Comparison of ENCODE assay signal across 24 cellular contexts in the genomic region with DNA sequence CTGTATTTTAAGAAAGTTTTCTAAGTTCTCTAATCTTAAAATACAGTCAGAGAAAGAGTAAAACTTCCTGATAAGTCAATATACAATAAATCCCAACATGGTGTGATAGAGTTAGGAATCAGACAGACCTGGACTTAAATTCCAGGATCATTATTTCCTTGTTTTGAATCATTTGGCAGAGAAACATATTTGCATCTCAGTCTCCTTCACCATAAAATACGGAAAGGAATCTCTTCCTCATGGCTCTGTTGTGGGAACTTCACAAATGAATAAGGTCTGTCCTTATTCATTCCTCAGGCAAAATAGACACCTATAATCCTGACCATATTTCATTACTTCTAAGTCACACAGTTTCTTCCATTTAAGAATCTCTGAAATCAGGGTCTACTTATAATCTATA. TPM values are rescaled to one million over a fixed set of nuclear protein-coding genes. Genes with fewer than 3 reads are reported as not detected.
A peak's percentile ranks its signal among the peaks of the same experiment; 100 is the strongest.
DNase-seq lines count a peak whose midpoint lies in the region; ATAC-seq, FAIRE-seq and TF ChIP-seq lines count a peak whose summit lies in the region.
"Had no signal": no experiment of that assay in that cellular context is flagged by ENCODE, and none has a peak within 500 bp of the region (broad histone marks: within the 10 kb centered on the region; RNA-seq: fewer than 3 reads in every experiment).

No MANE protein-coding gene starts in this region.

- H3K4me3 Mint-ChIP-seq in activated T-cell treated with anti-CD3 and anti-CD28 coated beads, Interleukin-2, amount 50 U/mL, for 72 hours, result no peak overlapping the region
- H3K4me3 Mint-ChIP-seq: CD4-positive, alpha-beta T cell; CD8-positive, alpha-beta T cell had no signal

- TF ChIP-seq RAD21 in HCT116 (IDR thresholded peaks at IDR 0.05; ENCODE audit: low read depth), result no peak

- RAD21 ChIA-PET in HCT116 (lab: Charles Lee; ENCODE audit: low non-redundant PET in 1 of 2, low total read pairs in 2 of 2, uncharacterized antibody in 2 of 2, unreplicated experiment in 2 of 2), result no interaction called here

- H3K9ac ChIP-seq in HCT116 (ENCODE audit: low read length) (no peak overlapping the region), endothelial cell of umbilical vein (replicated peaks; ENCODE audit: extremely low read depth, insufficient read depth, low read length) (no peak overlapping the region)
- H3K9ac ChIP-seq: BLaER1 had no signal

- peaks cover 0 to 13% of the 10 kb centered on the region in 2 experiments; a peak in 2 of 4 replicates for H3K4me1 ChIP-seq in HCT116 (ENCODE audit: control insufficient read depth in 1 of 2, insufficient read depth in 2 of 2, low read length in 2 of 2)
- H3K4me1 ChIP-seq in endothelial cell of umbilical vein (ENCODE audit: control insufficient read depth, extremely low read depth, insufficient read depth, low read length), result no peaks in the 10 kb centered on the region
- H3K4me1 ChIP-seq in psoas muscle, result no peaks in the 10 kb centered on the region

- H3K79me2 ChIP-seq in HCT116 (ENCODE audit: insufficient read depth, low read length) (no peaks in the 10 kb centered on the region), endothelial cell of umbilical vein (ENCODE audit: control insufficient read depth, insufficient read depth, low read length) (no peaks in the 10 kb centered on the region)

- H3K4me3 ChIP-seq in HCT116 (replicated peaks in 1 of 2; ENCODE audit: low read depth in 1 of 2, low read length in 2 of 2) (no peak overlapping the region), endothelial cell of umbilical vein (replicated peaks in 1 of 3; ENCODE audit: insufficient read depth in 1 of 3, low read depth in 1 of 3, low read length in 3 of 3) (no peak overlapping the region), psoas muscle (no peak overlapping the region)
- H3K4me3 ChIP-seq: BLaER1 had no signal

- H3K4me1 Mint-ChIP-seq in activated T-cell treated with anti-CD3 and anti-CD28 coated beads, Interleukin-2, amount 50 U/mL, for 72 hours (ENCODE audit: low read depth), result peaks cover 13% of the 10 kb centered on the region

- FAIRE-seq in endothelial cell of umbilical vein (lab: Jason Lieb, UNC) (no peak), RCC 7860 (lab: Jason Lieb, UNC) (no peak)
- FAIRE-seq: A204.1, D721Med, G401.6, GM12891, GM19239 had no signal

- H3K36me3 Mint-ChIP-seq in activated T-cell treated with anti-CD3 and anti-CD28 coated beads, Interleukin-2, amount 50 U/mL, for 72 hours (ENCODE audit: insufficient read depth in 2 of 2), result no peaks in the 10 kb centered on the region
- H3K36me3 Mint-ChIP-seq: CD8-positive, alpha-beta T cell had no signal

- no peaks in the 10 kb centered on the region for H3K27me3 ChIP-seq in HCT116 (ENCODE audit: insufficient read depth, low read length)
- H3K27me3 ChIP-seq in endothelial cell of umbilical vein (ENCODE audit: control insufficient read depth in 2 of 2, insufficient read depth in 2 of 2, low read length in 2 of 2), result no peaks in the 10 kb centered on the region
- no peaks in the 10 kb centered on the region for H3K27me3 ChIP-seq in psoas muscle (ENCODE audit: insufficient read depth in 3 of 3, low read length in 2 of 3)
- H3K27me3 ChIP-seq: BE2C, BLaER1 had no signal

- CTCF ChIA-PET in HCT116 (lab: Charles Lee), result no interaction called here
- CTCF ChIA-PET in endothelial cell of umbilical vein (lab: Charles Lee), result interaction anchor here (1.1 to 1.4 kb wide), 2 partner anchors 11 to 20 kb away, joined by 3 to 8 read pairs; no protein-coding TSS in a partner anchor

- TF ChIP-seq CTCF in C4-2B (conservative IDR thresholded peaks at IDR 0.05) (no peak), HCT116 (IDR thresholded peaks at IDR 0.05 in 2 of 3, conservative IDR thresholded peaks at IDR 0.05 in 1 of 3; ENCODE audit: borderline replicate concordance in 1 of 3, insufficient read depth in 1 of 3, low read depth in 2 of 3, low read length in 2 of 3) (no peak), endothelial cell of umbilical vein (IDR thresholded peaks at IDR 0.05; ENCODE audit: extremely low read depth in 1 of 2, insufficient read depth in 1 of 2, low read depth in 1 of 2, low read length in 2 of 2) (no peak), psoas muscle (IDR thresholded peaks at IDR 0.05) (no peak)

- ATAC-seq in HCT116 (no peak), left colon (peak; percentile 69), psoas muscle (no peak), GM21723 (IDR thresholded peaks at IDR 0.05; ENCODE audit: unreplicated experiment) (no peak)
- no peak for ATAC-seq in activated T-cell treated with anti-CD3 and anti-CD28 coated beads, Interleukin-2, amount 50 U/mL, for 72 hours (replicated peaks in 1 of 2)
- ATAC-seq: CD8-positive, alpha-beta T cell had no signal

- BruUV-seq in HCT116 (replicated peaks; lab: Mats Ljungman, UMichigan) (no TSS peak), endothelial cell of umbilical vein (replicated peaks; lab: Mats Ljungman, UMichigan) (no TSS peak)

- H2AFZ ChIP-seq in HCT116 (ENCODE audit: low read depth, low read length, poor library complexity, severe bottlenecking), result peak overlapping the region; percentile 50
- no peak overlapping the region for H2AFZ ChIP-seq in endothelial cell of umbilical vein (ENCODE audit: low read depth, low read length)

- DNase-seq in HCT116 (ENCODE audit: low read depth, low spot score) (no peak), endothelial cell of umbilical vein (ENCODE audit: low read depth, low spot score) (peak; percentile 10), left colon (no peak), RCC 7860 (ENCODE audit: low spot score) (no peak), psoas muscle (no peak)
- DNase-seq in activated T-cell treated with anti-CD3 and anti-CD28 coated beads, Interleukin-2, amount 50 U/mL, for 72 hours, result no peak
- DNase-seq: 8988T; ACHN; BE2C; C1 segment of cervical spinal cord; Caco-2; Calu3; CD4-positive, alpha-beta T cell; CD8-positive, alpha-beta T cell; DMS79 treated with DMSO at 0.1 percent for 48 hours; GF-D8 had no signal

- H3K27ac ChIP-seq in C4-2B, result peak overlapping the region; percentile 40
- no peak overlapping the region for H3K27ac ChIP-seq in HCT116 (ENCODE audit: low read depth, low read length)
- H3K27ac ChIP-seq in endothelial cell of umbilical vein (ENCODE audit: insufficient read depth, low read depth, low read length), result no peak overlapping the region
- no peak overlapping the region for H3K27ac ChIP-seq in psoas muscle
- H3K27ac ChIP-seq: BLaER1 had no signal

- H3K27me3 Mint-ChIP-seq in activated T-cell treated with anti-CD3 and anti-CD28 coated beads, Interleukin-2, amount 50 U/mL, for 72 hours (ENCODE audit: low read depth), result peaks cover 6% of the 10 kb centered on the region
- H3K27me3 Mint-ChIP-seq: CD4-positive, alpha-beta T cell had no signal

- dilution Hi-C loops in endothelial cell of umbilical vein (cut with MboI; ENCODE audit: extremely low pct_ligation_motif_present, low sequenced_read_pairs), result no loop called here

- POLR2A ChIA-PET in HCT116 (lab: Charles Lee), result no interaction called here
- POLR2A ChIA-PET in endothelial cell of umbilical vein (lab: Charles Lee), result no interaction called here

- TF ChIP-seq POLR2A in HCT116 (IDR thresholded peaks at IDR 0.05; ENCODE audit: borderline replicate concordance, extremely low read depth, insufficient read depth, insufficient read length) (no peak), endothelial cell of umbilical vein (IDR thresholded peaks at IDR 0.05; ENCODE audit: low read depth, low read length) (no peak)

- H4K20me1 ChIP-seq in HCT116 (ENCODE audit: insufficient read depth) (no peaks in the 10 kb centered on the region), endothelial cell of umbilical vein (replicated peaks; ENCODE audit: control insufficient read depth, extremely low read depth, insufficient read depth, low read length) (no peaks in the 10 kb centered on the region)
- H4K20me1 ChIP-seq: BLaER1 had no signal

- whole genome bisulfite sequencing in psoas muscle, 3 donors, result 80 to 83% (median 81%) methylated on average over 1 of the region's 1 CpG

- no peaks in the 10 kb centered on the region for H3K9me1 ChIP-seq in endothelial cell of umbilical vein (replicated peaks; ENCODE audit: control insufficient read depth, extremely low read depth, insufficient read depth, low read length)

- H3K4me2 ChIP-seq in HCT116 (ENCODE audit: low read length) (no peak overlapping the region), endothelial cell of umbilical vein (ENCODE audit: insufficient read depth, low read length) (no peak overlapping the region)
- H3K4me2 ChIP-seq: BLaER1 had no signal

- H3K9me2 ChIP-seq in HCT116 (ENCODE audit: insufficient read depth), result no peaks in the 10 kb centered on the region

- H3K9me3 ChIP-seq in HCT116 (ENCODE audit: control insufficient read depth in 1 of 2, insufficient read depth in 1 of 2, low read depth in 1 of 2, low read length in 2 of 2) (no peaks in the 10 kb centered on the region), endothelial cell of umbilical vein (replicated peaks; ENCODE audit: control insufficient read depth, insufficient read depth, low read length) (no peaks in the 10 kb centered on the region), psoas muscle (no peaks in the 10 kb centered on the region)
- H3K9me3 ChIP-seq: BE2C, BLaER1, Caco-2 had no signal

- H3K27ac Mint-ChIP-seq in activated T-cell treated with anti-CD3 and anti-CD28 coated beads, Interleukin-2, amount 50 U/mL, for 72 hours, result no peak overlapping the region
- H3K27ac Mint-ChIP-seq: CD4-positive, alpha-beta T cell; CD8-positive, alpha-beta T cell had no signal

- no peaks in the 10 kb centered on the region for H3K36me3 ChIP-seq in HCT116 (ENCODE audit: control insufficient read depth in 1 of 2, insufficient read depth in 2 of 2, low read length in 2 of 2)
- no peaks in the 10 kb centered on the region for H3K36me3 ChIP-seq in endothelial cell of umbilical vein (ENCODE audit: control insufficient read depth in 2 of 2, extremely low read depth in 1 of 2, insufficient read depth in 2 of 2, low read length in 2 of 2)
- H3K36me3 ChIP-seq in psoas muscle (ENCODE audit: insufficient read depth in 1 of 2, low read depth in 1 of 2), result no peaks in the 10 kb centered on the region
- H3K36me3 ChIP-seq: BE2C, BLaER1 had no signal

- no peaks in the 10 kb centered on the region for H3K9me3 Mint-ChIP-seq in activated T-cell treated with anti-CD3 and anti-CD28 coated beads, Interleukin-2, amount 50 U/mL, for 72 hours
- H3K9me3 Mint-ChIP-seq: CD4-positive, alpha-beta T cell; CD8-positive, alpha-beta T cell had no signal

- intact Hi-C loops in HCT116 (cut with micrococcal nuclease) (no loop called here), endothelial cell of umbilical vein (cut with micrococcal nuclease) (no loop called here), left colon (cut with DNase I, micrococcal nuclease) (no loop called here), psoas muscle (cut with DNase I) (loop anchor here in 1 of 2 donors (5.0 kb wide), 1 partner anchor 58 kb away; no protein-coding TSS in a partner anchor)

RNA-seq across cellular contexts. Expression of a gene that starts 19.3 kb away (rescaled TPM):
- not detected for total RNA-seq in HCT116 (2021; ENCODE audit: unreplicated experiment)
- polyA plus RNA-seq in HCT116 (2012), result not detected in 2 replicates
- total RNA-seq in endothelial cell of umbilical vein, result 0.85 TPM in 1 of 2 replicates, not detected in the other
- polyA plus RNA-seq in endothelial cell of umbilical vein, result 0.29 and 0.30 TPM in 2 replicates
- polyA plus RNA-seq in endothelial cell of umbilical vein (2011; cell fraction: cytosol; rRNA removed), result 0.31 and 0.35 TPM in 2 replicates
- 0.20 and 0.59 TPM in 2 replicates for polyA plus RNA-seq in endothelial cell of umbilical vein (2011; cell fraction: nucleus; rRNA removed)
- polyA plus RNA-seq in endothelial cell of umbilical vein (2012), result 0.54 TPM in 1 of 2 replicates, not detected in the other
- polyA minus RNA-seq in endothelial cell of umbilical vein, result 0.72 and 1.2 TPM in 2 replicates
- not detected for polyA minus RNA-seq in endothelial cell of umbilical vein (2011; cell fraction: cytosol; rRNA and poly(A)+ RNA removed)
- 1.8 TPM in 1 of 2 replicates, not detected in the other for polyA minus RNA-seq in endothelial cell of umbilical vein (2011; cell fraction: nucleus; rRNA and poly(A)+ RNA removed)
- total RNA-seq in left colon, result 1 to 10 TPM; 3.2 to 6.4 TPM
- 1 to 10 TPM in 2 of 4 donors, under 1 TPM in 2; 0.57 to 1.2 (median 0.95) TPM for total RNA-seq in psoas muscle
- 1 to 10 TPM in 2 of 3 donors, under 1 TPM in 1; 0.82 to 1.8 (median 1.4) TPM for polyA plus RNA-seq in psoas muscle
- 1 to 10 TPM; 1.0 to 3.6 TPM for total RNA-seq in activated T-cell treated with anti-CD3 and anti-CD28 coated beads, Interleukin-2, amount 50 U/mL, for 72 hours
- total RNA-seq: Caco-2; Calu3; CD4-positive, alpha-beta T cell; CD8-positive, alpha-beta T cell had no signal
